Comparison of ENCODE assay signal across 16 cellular contexts in genomic region chr1:7222616-7223015, GRCh38.
DNase-seq lines count a peak whose midpoint lies in the region; ATAC-seq and TF ChIP-seq lines count a peak whose summit lies in the region.
"Had no signal": no experiment of that assay in that cellular context is flagged by ENCODE, and none has a peak within 500 bp of the region (broad histone marks: within the 10 kb centered on the region; RNA-seq: fewer than 3 reads in every experiment).

No MANE protein-coding gene starts in this region.

- BruUV-seq in OCI-LY7 (replicated peaks; lab: Mats Ljungman, UMichigan) = no TSS peak

- POLR2A ChIA-PET in activated CD4-positive, alpha-beta T cell treated with anti-CD3 and anti-CD28 coated beads, Interleukin-2, amount 10 ng/mL, durations not matched to agents 7 days and 5 days (lab: Charles Lee) = no interaction called here
- POLR2A ChIA-PET in OCI-LY7 (lab: Charles Lee) = no interaction called here

- no peak for TF ChIP-seq POLR2A in spleen (IDR thresholded peaks at IDR 0.05)

- peak overlapping the region; percentile 33 for H2AK5ac ChIP-seq in mesenchymal stem cell (ENCODE audit: low read length, severe bottlenecking)

- H4K91ac ChIP-seq in mesenchymal stem cell (ENCODE audit: low read length) = no peak overlapping the region

- H3K4me1 ChIP-seq in mesenchymal stem cell (ENCODE audit: control insufficient read depth, insufficient read depth, low read depth, low read length) (peaks cover 19% of the 10 kb centered on the region), spleen (no peaks in the 10 kb centered on the region), OCI-LY7 (ENCODE audit: insufficient read depth, low read length, poor library complexity, severe bottlenecking) (no peaks in the 10 kb centered on the region)

- TF ChIP-seq CTCF in spleen (IDR thresholded peaks at IDR 0.05 in 8 of 11, conservative IDR thresholded peaks at IDR 0.05 in 3 of 11) (no peak), OCI-LY7 (conservative IDR thresholded peaks at IDR 0.05; ENCODE audit: low read length) (no peak)

- no peaks in the 10 kb centered on the region for H3K9me2 ChIP-seq in OCI-LY7 (ENCODE audit: insufficient read depth, low read length)

- H3K4ac ChIP-seq in mesenchymal stem cell (ENCODE audit: low read depth in 1 of 2, low read length in 2 of 2) = no peak overlapping the region

- H2AFZ ChIP-seq in mesenchymal stem cell (ENCODE audit: low read depth, low read length) (no peak overlapping the region), OCI-LY7 (ENCODE audit: low read length) (no peak overlapping the region)

- no peaks in the 10 kb centered on the region for H3K36me3 Mint-ChIP-seq in activated CD4-positive, alpha-beta T cell treated with anti-CD3 and anti-CD28 coated beads, Interleukin-2, amount 10 ng/mL, durations not matched to agents 24 days and 14 days (ENCODE audit: low read depth)
- H3K36me3 Mint-ChIP-seq in activated CD4-positive, alpha-beta T cell treated with anti-CD3 and anti-CD28 coated beads, Interleukin-2, amount 10 ng/mL, durations not matched to agents 7 days and 5 days (ENCODE audit: low read depth) = no peaks in the 10 kb centered on the region
- H3K36me3 Mint-ChIP-seq: CD14-positive monocyte; CD4-positive, alpha-beta memory T cell had no signal

- peak; percentile 38 for DNase-seq in activated CD4-positive, alpha-beta T cell treated with anti-CD3 and anti-CD28 coated beads, Interleukin-2, amount 10 ng/mL, durations not matched to agents 24 days and 14 days
- DNase-seq in activated CD4-positive, alpha-beta T cell treated with anti-CD3 and anti-CD28 coated beads, Interleukin-2, amount 10 ng/mL, durations not matched to agents 7 days and 5 days = no peak
- no peak for DNase-seq in mesenchymal stem cell
- DNase-seq in spleen = peak; percentile 63
- DNase-seq in OCI-LY7 (ENCODE audit: low spot score) = no peak
- DNase-seq: CD4-positive, alpha-beta memory T cell; DMS153; DMS79; GDM1; GOT3; H9 had no signal

- H3K9me3 Mint-ChIP-seq in activated CD4-positive, alpha-beta T cell treated with anti-CD3 and anti-CD28 coated beads, Interleukin-2, amount 10 ng/mL, durations not matched to agents 24 days and 14 days = no peaks in the 10 kb centered on the region
- no peaks in the 10 kb centered on the region for H3K9me3 Mint-ChIP-seq in activated CD4-positive, alpha-beta T cell treated with anti-CD3 and anti-CD28 coated beads, Interleukin-2, amount 10 ng/mL, durations not matched to agents 7 days and 5 days
- H3K9me3 Mint-ChIP-seq: CD4-positive, alpha-beta memory T cell; H9 had no signal

- no peaks in the 10 kb centered on the region for H4K20me1 ChIP-seq in OCI-LY7 (ENCODE audit: insufficient read depth, low read length)
- H4K20me1 ChIP-seq: BLaER1 had no signal

- H3K4me2 ChIP-seq in mesenchymal stem cell (ENCODE audit: low read length, poor library complexity, severe bottlenecking) (no peak overlapping the region), OCI-LY7 (ENCODE audit: low read length) (no peak overlapping the region)
- H3K4me2 ChIP-seq: BLaER1 had no signal

- no peak for ATAC-seq in GM21367 (IDR thresholded peaks at IDR 0.05; ENCODE audit: unreplicated experiment)
- no peak for ATAC-seq in HG02973 (IDR thresholded peaks at IDR 0.05; ENCODE audit: unreplicated experiment)

- no peaks in the 10 kb centered on the region for H3K27me3 Mint-ChIP-seq in activated CD4-positive, alpha-beta T cell treated with anti-CD3 and anti-CD28 coated beads, Interleukin-2, amount 10 ng/mL, durations not matched to agents 24 days and 14 days
- peaks cover 2% of the 10 kb centered on the region for H3K27me3 Mint-ChIP-seq in activated CD4-positive, alpha-beta T cell treated with anti-CD3 and anti-CD28 coated beads, Interleukin-2, amount 10 ng/mL, durations not matched to agents 7 days and 5 days

- no peak overlapping the region for H2BK15ac ChIP-seq in mesenchymal stem cell (ENCODE audit: low read depth, poor library complexity, severe bottlenecking)

- H3K9me3 ChIP-seq in mesenchymal stem cell (ENCODE audit: control insufficient read depth, low read length) (no peaks in the 10 kb centered on the region), spleen (peaks cover 0 to 6% (median 0%) of the 10 kb centered on the region in 8 donors), OCI-LY7 (ENCODE audit: low read length) (no peaks in the 10 kb centered on the region)
- H3K9me3 ChIP-seq: BLaER1 had no signal

- H3K4me3 ChIP-seq in mesenchymal stem cell (ENCODE audit: insufficient read depth in 1 of 2, low read depth in 1 of 2, low read length in 2 of 2) (no peak overlapping the region), spleen (no peak overlapping the region), OCI-LY7 (ENCODE audit: low read depth, low read length, poor library complexity, severe bottlenecking) (no peak overlapping the region)
- H3K4me3 ChIP-seq: BLaER1 had no signal

- WGBS in mesenchymal stem cell = 90% methylated on average over 8 of the region's 8 CpGs
- WGBS in spleen, 5 donors = 79 to 91% (median 88%) methylated on average over 7 to 8 of the region's 8 CpGs

- no peaks in the 10 kb centered on the region for H3K4me1 Mint-ChIP-seq in activated CD4-positive, alpha-beta T cell treated with anti-CD3 and anti-CD28 coated beads, Interleukin-2, amount 10 ng/mL, durations not matched to agents 24 days and 14 days
- H3K4me1 Mint-ChIP-seq in activated CD4-positive, alpha-beta T cell treated with anti-CD3 and anti-CD28 coated beads, Interleukin-2, amount 10 ng/mL, durations not matched to agents 7 days and 5 days = no peaks in the 10 kb centered on the region
- H3K4me1 Mint-ChIP-seq: CD14-positive monocyte; CD4-positive, alpha-beta memory T cell had no signal

- H2BK5ac ChIP-seq in mesenchymal stem cell (ENCODE audit: low read depth, low read length, poor library complexity, severe bottlenecking) = no peak overlapping the region

- no peak overlapping the region for H3K18ac ChIP-seq in mesenchymal stem cell (ENCODE audit: low read depth in 1 of 2, low read length in 2 of 2)

- no peak overlapping the region for H3K27ac Mint-ChIP-seq in activated CD4-positive, alpha-beta T cell treated with anti-CD3 and anti-CD28 coated beads, Interleukin-2, amount 10 ng/mL, durations not matched to agents 24 days and 14 days
- no peak overlapping the region for H3K27ac Mint-ChIP-seq in activated CD4-positive, alpha-beta T cell treated with anti-CD3 and anti-CD28 coated beads, Interleukin-2, amount 10 ng/mL, durations not matched to agents 7 days and 5 days
- H3K27ac Mint-ChIP-seq: CD14-positive monocyte; CD4-positive, alpha-beta memory T cell; H9 had no signal

- H3K27me3 ChIP-seq in mesenchymal stem cell (ENCODE audit: control insufficient read depth in 1 of 2, insufficient read depth in 1 of 2, low read length in 2 of 2) (no peaks in the 10 kb centered on the region), spleen (replicated peaks in 1 of 7) (peaks cover 0 to 6% (median 0%) of the 10 kb centered on the region in 7 donors)
- H3K27me3 ChIP-seq: BLaER1 had no signal

- no peak overlapping the region for H3K23ac ChIP-seq in mesenchymal stem cell (ENCODE audit: low read length in 2 of 2)

- no peak overlapping the region for H3K9ac ChIP-seq in mesenchymal stem cell (ENCODE audit: low read length)
- H3K9ac ChIP-seq: BLaER1 had no signal

- CTCF ChIA-PET in activated CD4-positive, alpha-beta T cell treated with anti-CD3 and anti-CD28 coated beads, Interleukin-2, amount 10 ng/mL, durations not matched to agents 7 days and 5 days (lab: Charles Lee) = no interaction called here
- CTCF ChIA-PET in OCI-LY7 (lab: Charles Lee; ENCODE audit: unreplicated experiment) = no interaction called here

- H3K27ac ChIP-seq in mesenchymal stem cell (ENCODE audit: low read length, poor library complexity, severe bottlenecking) (no peak overlapping the region), spleen (no peak overlapping the region), OCI-LY7 (ENCODE audit: low read depth, low read length, poor library complexity, severe bottlenecking) (no peak overlapping the region)
- H3K27ac ChIP-seq: 22Rv1, BLaER1 had no signal

- H3K14ac ChIP-seq in mesenchymal stem cell (ENCODE audit: low read length in 2 of 2) = no peak overlapping the region

- no peak overlapping the region for H3K4me3 Mint-ChIP-seq in activated CD4-positive, alpha-beta T cell treated with anti-CD3 and anti-CD28 coated beads, Interleukin-2, amount 10 ng/mL, durations not matched to agents 24 days and 14 days
- H3K4me3 Mint-ChIP-seq in activated CD4-positive, alpha-beta T cell treated with anti-CD3 and anti-CD28 coated beads, Interleukin-2, amount 10 ng/mL, durations not matched to agents 7 days and 5 days = no peak overlapping the region
- H3K4me3 Mint-ChIP-seq: H9 had no signal

- intact Hi-C loops in activated CD4-positive, alpha-beta T cell treated with anti-CD3 and anti-CD28 coated beads, Interleukin-2, amount 10 ng/mL, durations not matched to agents 24 days and 14 days (cut with micrococcal nuclease) = no loop called here
- intact Hi-C loops in spleen (cut with DNase I; ENCODE audit: low total_unique reads) (no loop called here), OCI-LY7 (cut with micrococcal nuclease; ENCODE audit: unreplicated experiment) (no loop called here)

- H3K36me3 ChIP-seq in mesenchymal stem cell (ENCODE audit: control insufficient read depth in 1 of 2, insufficient read depth in 2 of 2, low read depth in 1 of 2, low read length in 2 of 2) (no peaks in the 10 kb centered on the region), spleen (no peaks in the 10 kb centered on the region), OCI-LY7 (ENCODE audit: insufficient read depth, low read length) (no peaks in the 10 kb centered on the region)
- H3K36me3 ChIP-seq: BLaER1 had no signal

- H4K8ac ChIP-seq in mesenchymal stem cell (ENCODE audit: low read length) = no peak overlapping the region

- H3K79me2 ChIP-seq in OCI-LY7 (ENCODE audit: insufficient read depth, low read depth, low read length) = no peaks in the 10 kb centered on the region

- no peak overlapping the region for H2BK12ac ChIP-seq in mesenchymal stem cell (ENCODE audit: low read length in 2 of 2)

- H3K79me1 ChIP-seq in mesenchymal stem cell (replicated peaks; ENCODE audit: low read length, poor library complexity, severe bottlenecking) = no peaks in the 10 kb centered on the region

- no peak overlapping the region for H2BK120ac ChIP-seq in mesenchymal stem cell (ENCODE audit: low read depth, low read length)

Comparison
In these comparisons a context has a peak if more than half of its experiments do, and no peak if none do; other contexts are left out.
1. DNase-seq: peak in activated CD4-positive, alpha-beta T cell treated with anti-CD3 and anti-CD28 coated beads, Interleukin-2, amount 10 ng/mL, durations not matched to agents 24 days and 14 days (single experiment) and spleen (single experiment); none in activated CD4-positive, alpha-beta T cell treated with anti-CD3 and anti-CD28 coated beads, Interleukin-2, amount 10 ng/mL, durations not matched to agents 7 days and 5 days (single experiment), mesenchymal stem cell (single experiment) and OCI-LY7 (single experiment).